ENCODE assay signal across 18 cellular contexts in the genomic region with DNA sequence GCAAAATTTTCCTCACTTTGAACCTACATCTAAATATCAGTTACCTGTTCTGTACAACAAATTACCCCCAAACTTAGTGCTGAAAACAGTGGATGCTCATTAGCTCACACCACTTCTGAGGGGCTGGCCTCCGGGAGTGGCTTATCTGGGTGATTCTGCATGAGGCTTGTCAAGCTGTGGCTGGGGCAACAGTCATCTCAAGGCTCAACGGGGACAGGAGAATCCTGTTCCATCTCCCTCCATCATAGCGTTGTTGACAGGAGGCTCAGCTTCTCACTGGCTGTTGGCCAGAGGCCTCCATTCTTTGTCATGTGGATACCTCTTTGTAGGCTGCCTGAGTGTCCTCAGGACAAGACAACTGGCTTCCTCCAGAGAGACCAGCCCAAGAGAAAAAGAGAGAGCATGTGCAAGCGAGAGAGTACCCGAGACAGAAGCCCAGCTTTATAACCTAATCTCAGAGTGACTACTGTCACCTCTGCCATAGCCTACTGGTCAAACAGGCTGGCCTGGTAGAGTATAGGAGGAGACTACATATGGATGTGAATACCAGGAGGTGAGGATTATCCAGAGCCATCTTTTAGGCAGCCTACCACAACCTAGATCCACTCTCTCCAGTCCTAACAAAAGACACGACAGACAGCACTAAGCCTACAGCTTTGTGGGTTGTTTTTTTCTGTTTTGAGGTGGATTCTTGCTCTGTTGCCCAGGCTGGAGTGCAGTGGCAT.
"Had no signal": no experiment of that assay in that cellular context is flagged by ENCODE, and none has a peak within 500 bp of the region (broad histone marks: within the 10 kb centered on the region; RNA-seq: fewer than 3 reads in every experiment).

No MANE protein-coding gene starts in this region.

- H3K27ac Mint-ChIP-seq: activated naive CD8-positive, alpha-beta T cell; activated T-helper 2 cell treated with anti-CD3 and anti-CD28 coated beads, Interferon-gamma antibody, Interleukin-2, Interleukin-4, amounts not matched to agents 10 μg/mL and 5 μg/mL and 100 μg/mL, durations not matched to agents 14 hours and 24 hours and 36 hours had no signal

- DNase-seq: activated CD4-positive, alpha-beta T cell treated with anti-CD3 and anti-CD28 coated beads for 4 hours; activated CD4-positive, alpha-beta T cell treated with anti-CD3 and anti-CD28 coated beads, Interleukin-2, amount 50 U/mL, for 48 hours; activated CD4-positive, CD25-positive, alpha-beta regulatory T cell; activated CD8-positive, alpha-beta memory T cell treated with anti-CD3 and anti-CD28 coated beads, Interleukin-2, amount 50 U/mL, for 48 hours; activated naive CD4-positive, alpha-beta T cell; activated T-cell treated with anti-CD3 and anti-CD28 coated beads, Interleukin-2, amount 50 U/mL, for 4 hours; effector memory CD4-positive, alpha-beta T cell; glutamatergic neuron; hypothalamus; nucleus accumbens; posterior cingulate gyrus; retina; stimulated activated CD4-positive, alpha-beta T cell treated with anti-CD3 and anti-CD28 coated beads, Interleukin-2, amount 100 ng/mL, for 48 hours; stimulated activated naive CD4-positive, alpha-beta T cell treated with Interleukin-2 at 50 U/mL for 16 hours; T1000 had no signal

- H3K4me3 Mint-ChIP-seq: activated naive CD8-positive, alpha-beta T cell; activated T-cell treated with anti-CD3 and anti-CD28 coated beads, Interleukin-2, amount 50 U/mL, for 4 hours; central memory CD8-positive, alpha-beta T cell had no signal

- H3K4me1 Mint-ChIP-seq: central memory CD8-positive, alpha-beta T cell had no signal

- H3K9me3 Mint-ChIP-seq: activated T-cell treated with anti-CD3 and anti-CD28 coated beads, Interleukin-2, amount 50 U/mL, for 4 hours; activated T-helper 2 cell treated with anti-CD3 and anti-CD28 coated beads, Interferon-gamma antibody, Interleukin-2, Interleukin-4, amounts not matched to agents 10 μg/mL and 5 μg/mL and 100 μg/mL, durations not matched to agents 14 hours and 24 hours and 36 hours; central memory CD8-positive, alpha-beta T cell had no signal

- H3K36me3 Mint-ChIP-seq: activated naive CD8-positive, alpha-beta T cell had no signal
